ENCODE assay signal across 8 cellular contexts in genomic region chr6:136365781-136366354, GRCh38.
DNase-seq lines count a peak whose midpoint lies in the region; FAIRE-seq and TF ChIP-seq lines count a peak whose summit lies in the region.

No MANE protein-coding gene starts in this region.

- no peak for FAIRE-seq in H54 (lab: Jason Lieb, UNC)

- no peak overlapping the region for H3K4me3 ChIP-seq in colonic mucosa
- H3K4me3 ChIP-seq in H7 (ENCODE audit: insufficient read depth, low read depth, low read length), result no peak overlapping the region

- no peaks in the 10 kb centered on the region for H3K9me3 Mint-ChIP-seq in progenitor cell of endocrine pancreas (ENCODE audit: low read depth)

- H3K4me1 Mint-ChIP-seq in progenitor cell of endocrine pancreas (ENCODE audit: low read depth), result peaks cover 3% of the 10 kb centered on the region

- H3K27ac Mint-ChIP-seq in progenitor cell of endocrine pancreas, result peak overlapping the region; percentile 71

- no peak overlapping the region for H3K4me3 Mint-ChIP-seq in progenitor cell of endocrine pancreas (ENCODE audit: low read depth)

- H3K36me3 ChIP-seq in colonic mucosa (no peaks in the 10 kb centered on the region), H7 (replicated peaks; ENCODE audit: control insufficient read depth, insufficient read depth, low read length) (peaks cover 9% of the 10 kb centered on the region)

- peak; percentile 88 for DNase-seq in GDM1 (lab: John Stamatoyannopoulos, UW)
- DNase-seq in NOMO-1 treated with DMSO at 0.1 percent for 48 hours (lab: John Stamatoyannopoulos, UW; ENCODE audit: unreplicated experiment), result peak; percentile 90
- peak; percentile 70 for DNase-seq in colonic mucosa
- no peak for DNase-seq in progenitor cell of endocrine pancreas (ENCODE audit: low spot score, unreplicated experiment)
- no peak for DNase-seq in H7
- DNase-seq in H54 (ENCODE audit: insufficient read length, low spot score), result no peak
- DNase-seq in GM20000 (ENCODE audit: low spot score), result no peak
- no peak for DNase-seq in NCI-H1694 treated with DMSO at 0.1 percent for 48 hours (lab: John Stamatoyannopoulos, UW)

- intact Hi-C loops in colonic mucosa (cut with DNase I), result no loop called here

- no peaks in the 10 kb centered on the region for H3K27me3 ChIP-seq in colonic mucosa
- no peaks in the 10 kb centered on the region for H3K27me3 ChIP-seq in H7 (ENCODE audit: control insufficient read depth, insufficient read depth, low read length)

- H3K27ac ChIP-seq in colonic mucosa, result peak overlapping the region; percentile 19

- TF ChIP-seq CTCF in colonic mucosa (IDR thresholded peaks at IDR 0.05) (no peak), progenitor cell of endocrine pancreas (IDR thresholded peaks at IDR 0.05; ENCODE audit: unreplicated experiment) (no peak), GM20000 (IDR thresholded peaks at IDR 0.05; ENCODE audit: extremely low read depth, missing control alignments) (no peak)

- peaks cover 38% of the 10 kb centered on the region for H3K36me3 Mint-ChIP-seq in progenitor cell of endocrine pancreas (ENCODE audit: insufficient read depth)

- H3K27me3 Mint-ChIP-seq in progenitor cell of endocrine pancreas, result no peaks in the 10 kb centered on the region

- no peaks in the 10 kb centered on the region for H3K9me3 ChIP-seq in colonic mucosa

- H3K9ac ChIP-seq in colonic mucosa (ENCODE audit: low read depth in 2 of 2, low read length in 2 of 2), result no peak overlapping the region

- no peak for TF ChIP-seq POLR2A in H54 (IDR thresholded peaks at IDR 0.05; ENCODE audit: low read depth, low read length)

- H3K4me1 ChIP-seq in colonic mucosa, result no peaks in the 10 kb centered on the region

Comparison
In these comparisons a context has a peak if more than half of its experiments do, and no peak if none do; other contexts are left out.
1. DNase-seq: peak in GDM1 (single experiment), NOMO-1 treated with DMSO at 0.1 percent for 48 hours (single experiment) and colonic mucosa (single experiment); none in progenitor cell of endocrine pancreas (single experiment), H7 (single experiment), H54 (single experiment), GM20000 (single experiment) and NCI-H1694 treated with DMSO at 0.1 percent for 48 hours (single experiment).